Comparison of ENCODE assay signal across 13 cellular contexts in the genomic region with DNA sequence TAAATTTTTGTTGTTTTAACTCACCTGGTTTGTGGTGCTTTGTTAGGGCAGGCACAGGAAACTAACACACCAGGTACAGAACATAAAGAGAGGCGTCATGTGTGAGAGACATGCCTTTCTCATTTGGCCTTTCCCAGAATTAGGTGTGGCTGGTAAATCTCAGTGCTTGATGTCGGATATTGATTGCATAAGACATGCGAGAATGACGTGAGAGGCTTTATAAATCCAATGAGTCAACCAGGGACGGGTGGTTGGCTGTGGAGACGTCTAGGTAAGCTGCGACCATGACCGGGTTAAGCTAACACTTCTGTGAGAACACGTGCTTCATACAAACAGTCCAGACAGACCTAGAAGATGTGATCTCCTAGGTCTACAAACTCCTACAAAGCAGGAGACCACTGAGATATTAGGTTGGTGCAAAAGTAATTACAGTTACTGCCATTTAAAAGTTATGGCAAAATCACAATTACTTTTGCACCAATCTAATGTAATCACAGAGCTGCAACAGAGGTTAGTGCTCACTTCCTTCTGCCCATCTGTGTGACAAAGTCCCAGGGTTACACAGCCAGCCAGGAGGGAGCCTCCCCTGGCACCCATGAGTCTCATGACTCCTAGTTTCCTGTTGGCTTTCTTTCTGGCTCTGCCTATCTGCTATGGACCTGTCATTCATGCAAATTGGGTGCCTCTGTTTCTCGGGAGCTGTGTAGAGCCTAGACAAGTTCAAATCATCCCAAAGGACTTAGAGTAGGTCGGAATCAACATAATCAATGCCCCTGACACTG.
DNase-seq lines count a peak whose midpoint lies in the region; ATAC-seq and TF ChIP-seq lines count a peak whose summit lies in the region.
"Had no signal": no experiment of that assay in that cellular context is flagged by ENCODE, and none has a peak within 500 bp of the region (broad histone marks: within the 10 kb centered on the region; RNA-seq: fewer than 3 reads in every experiment).

No MANE protein-coding gene starts in this region.

- no peak overlapping the region for H2AFZ ChIP-seq in IMR-90 (replicated peaks; ENCODE audit: low read length, poor library complexity)
- no peak overlapping the region for H2AFZ ChIP-seq in hepatocyte

- intact Hi-C loops in IMR-90 (cut with micrococcal nuclease) (no loop called here), stomach (cut with DNase I; ENCODE audit: low total_unique reads) (no loop called here)

- H2AK5ac ChIP-seq in IMR-90 (ENCODE audit: low read depth, low read length): 0 out of 2 replicates have a peak overlapping the region, but pooled peaks have one; percentile 24

- no peak overlapping the region for H3K14ac ChIP-seq in IMR-90 (replicated peaks; ENCODE audit: low read depth, low read length)

- H3K18ac ChIP-seq in IMR-90 (ENCODE audit: low read depth, low read length): no peak overlapping the region

- no peak overlapping the region for H2BK15ac ChIP-seq in IMR-90 (ENCODE audit: low read depth, low read length)

- no peak overlapping the region for H3K4me2 ChIP-seq in IMR-90 (ENCODE audit: low read depth, low read length)
- no peak overlapping the region for H3K4me2 ChIP-seq in hepatocyte

- no peak overlapping the region for H3K27ac ChIP-seq in IMR-90 (ENCODE audit: insufficient read depth, low read length)
- peak overlapping the region; percentile 77 for H3K27ac ChIP-seq in hepatocyte
- H3K27ac ChIP-seq in stomach: peak overlapping the region; percentile 48 to 76 (median 65)
- H3K27ac ChIP-seq: BLaER1 treated with 17β-estradiol and CSF1 and Interleukin-3, amounts not matched to agents 10 nM and 100 nM; dorsolateral prefrontal cortex; gastroesophageal sphincter had no signal

- H3K79me2 ChIP-seq in hepatocyte: no peaks in the 10 kb centered on the region

- in situ Hi-C loops in IMR-90 (cut with MboI; ENCODE audit: low sequenced_read_pairs): no loop called here

- no peak overlapping the region for H4K5ac ChIP-seq in IMR-90 (ENCODE audit: low read depth, low read length)

- no peak for TF ChIP-seq EP300 in stomach (IDR thresholded peaks at IDR 0.05)

- H3K9me3 ChIP-seq in IMR-90 (ENCODE audit: control insufficient read depth, insufficient read depth, low read length): peaks cover 2% of the 10 kb centered on the region; the same call in 1 of the 2 replicates
- H3K9me3 ChIP-seq in hepatocyte (ENCODE audit: low read depth): no peaks in the 10 kb centered on the region
- no peaks in the 10 kb centered on the region for H3K9me3 ChIP-seq in stomach
- H3K9me3 ChIP-seq: BLaER1 treated with 17β-estradiol and CSF1 and Interleukin-3, amounts not matched to agents 10 nM and 100 nM; gastroesophageal sphincter; HAP-1 had no signal

- ATAC-seq in IMR-90 (ENCODE audit: low read depth) (no peak), GM21515 (IDR thresholded peaks at IDR 0.05; ENCODE audit: unreplicated experiment) (no peak)
- ATAC-seq: gastroesophageal sphincter had no signal

- CTCF ChIA-PET in IMR-90 (lab: Yijun Ruan, JAX): no interaction called here

- no TSS peak for BruUV-seq in IMR-90 (replicated peaks; lab: Mats Ljungman, UMichigan)

- H3K9me3 Mint-ChIP-seq in activated T-cell treated with anti-CD3 and anti-CD28 coated beads, Interleukin-2, amount 50 U/mL, for 24 hours: no peaks in the 10 kb centered on the region

- no peak for TF ChIP-seq RAD21 in IMR-90 (IDR thresholded peaks at IDR 0.05; ENCODE audit: low read length)

- no peak overlapping the region for H2AK9ac ChIP-seq in IMR-90 (replicated peaks; ENCODE audit: low read depth, low read length, poor library complexity)

- H3K4me3 ChIP-seq in IMR-90 (ENCODE audit: insufficient read depth, low read depth, low read length): no peak overlapping the region
- no peak overlapping the region for H3K4me3 ChIP-seq in hepatocyte
- no peak overlapping the region for H3K4me3 ChIP-seq in stomach
- H3K4me3 ChIP-seq: BLaER1 treated with 17β-estradiol and CSF1 and Interleukin-3, amounts not matched to agents 10 nM and 100 nM; dorsolateral prefrontal cortex; gastroesophageal sphincter; HAP-1 had no signal

- H4K20me1 ChIP-seq in IMR-90 (ENCODE audit: insufficient read depth, low read length) (peaks cover 3% of the 10 kb centered on the region; the same call in 1 of the 2 replicates), hepatocyte (ENCODE audit: insufficient read depth, poor library complexity, severe bottlenecking) (no peaks in the 10 kb centered on the region)
- H4K20me1 ChIP-seq: BLaER1 treated with 17β-estradiol and CSF1 and Interleukin-3, amounts not matched to agents 10 nM and 100 nM had no signal

- no peaks in the 10 kb centered on the region for H3K79me1 ChIP-seq in IMR-90 (ENCODE audit: low read depth in 1 of 2, low read length in 2 of 2)

- H3K4me1 Mint-ChIP-seq in activated T-cell treated with anti-CD3 and anti-CD28 coated beads, Interleukin-2, amount 50 U/mL, for 24 hours (ENCODE audit: low read depth): no peaks in the 10 kb centered on the region

- no peaks in the 10 kb centered on the region for H3K9me2 ChIP-seq in hepatocyte (replicated peaks; ENCODE audit: insufficient read depth)

- peaks cover 9% of the 10 kb centered on the region for H3K27me3 ChIP-seq in IMR-90 (ENCODE audit: control insufficient read depth, insufficient read depth, low read length)
- no peaks in the 10 kb centered on the region for H3K27me3 ChIP-seq in hepatocyte
- H3K27me3 ChIP-seq in stomach: no peaks in the 10 kb centered on the region
- H3K27me3 ChIP-seq: BLaER1 treated with 17β-estradiol and CSF1 and Interleukin-3, amounts not matched to agents 10 nM and 100 nM; gastroesophageal sphincter had no signal

- dilution Hi-C loops in IMR-90 (cut with HindIII; ENCODE audit: low sequenced_read_pairs, unreplicated experiment): no loop called here

- H3K23ac ChIP-seq in IMR-90 (ENCODE audit: low read depth, low read length): no peak overlapping the region

- H2BK120ac ChIP-seq in IMR-90 (ENCODE audit: low read depth, low read length): no peak overlapping the region

- H4K8ac ChIP-seq in IMR-90 (ENCODE audit: low read depth in 2 of 2, low read length in 2 of 2): no peak overlapping the region

- H3K27me3 Mint-ChIP-seq in activated T-cell treated with anti-CD3 and anti-CD28 coated beads, Interleukin-2, amount 50 U/mL, for 24 hours: peaks cover 18% of the 10 kb centered on the region

- H3K56ac ChIP-seq in IMR-90 (ENCODE audit: extremely low read depth, insufficient read depth, low read length): no peak overlapping the region

- no peak overlapping the region for H4K91ac ChIP-seq in IMR-90 (ENCODE audit: insufficient read depth, low read depth, low read length)

- POLR2A ChIA-PET in IMR-90 (lab: Charles Lee; ENCODE audit: unreplicated experiment): no interaction called here

- H3K36me3 Mint-ChIP-seq in activated T-cell treated with anti-CD3 and anti-CD28 coated beads, Interleukin-2, amount 50 U/mL, for 24 hours (ENCODE audit: low read depth): no peaks in the 10 kb centered on the region

- H3K27ac Mint-ChIP-seq in activated T-cell treated with anti-CD3 and anti-CD28 coated beads, Interleukin-2, amount 50 U/mL, for 24 hours: no peak overlapping the region

- H2BK5ac ChIP-seq in IMR-90 (ENCODE audit: low read depth, low read length, poor library complexity, severe bottlenecking): no peak overlapping the region

- TF ChIP-seq POLR2A in IMR-90 (IDR thresholded peaks at IDR 0.05; ENCODE audit: low read depth, low read length): no peak
- no peak for TF ChIP-seq POLR2A in stomach (IDR thresholded peaks at IDR 0.05)

- H3K4me3 Mint-ChIP-seq in activated T-cell treated with anti-CD3 and anti-CD28 coated beads, Interleukin-2, amount 50 U/mL, for 24 hours: no peak overlapping the region

- peaks cover 9% of the 10 kb centered on the region for H3K9me1 ChIP-seq in IMR-90 (ENCODE audit: insufficient read depth, low read length)

- H2BK20ac ChIP-seq in IMR-90 (ENCODE audit: low read depth, low read length): no peak overlapping the region

- WGBS in IMR-90 (ENCODE audit: extremely low coverage in 2 of 2, insufficient read length in 1 of 2), 2 experiments: 80% methylated on average over 4 of the region's 11 CpGs; no CpG with 5 or more reads in 1 of the 2 experiments
- WGBS in hepatocyte (ENCODE audit: low lambda C conversion rate, missing lambda C conversion rate): 83% methylated on average over 11 of the region's 11 CpGs
- WGBS in stomach, 5 donors: 33 to 67% (median 56%) methylated on average over 11 of the region's 11 CpGs

- H3K36me3 ChIP-seq in IMR-90 (ENCODE audit: control insufficient read depth, insufficient read depth, low read length): no peaks in the 10 kb centered on the region
- H3K36me3 ChIP-seq in hepatocyte (replicated peaks; ENCODE audit: insufficient read depth, low read depth): no peaks in the 10 kb centered on the region
- no peaks in the 10 kb centered on the region for H3K36me3 ChIP-seq in stomach
- H3K36me3 ChIP-seq: BLaER1 treated with 17β-estradiol and CSF1 and Interleukin-3, amounts not matched to agents 10 nM and 100 nM; gastroesophageal sphincter; HAP-1 had no signal

- DNase-seq in IMR-90: peak; percentile 16
- DNase-seq in SHP77 treated with DMSO at 0.1 percent for 48 hours (lab: John Stamatoyannopoulos, UW): peak; percentile 70
- peak; percentile 66 for DNase-seq in hepatocyte (ENCODE audit: low spot score)
- DNase-seq in stomach: peak; percentile 66
- no peak for DNase-seq in DMS153 treated with DMSO at 0.1 percent for 48 hours (lab: John Stamatoyannopoulos, UW; ENCODE audit: unreplicated experiment)
- no peak for DNase-seq in activated T-cell treated with anti-CD3 and anti-CD28 coated beads, Interleukin-2, amount 50 U/mL, for 24 hours
- DNase-seq: activated CD4-positive, alpha-beta T cell treated with anti-CD3 and anti-CD28 coated beads for 4 hours; dorsolateral prefrontal cortex; stimulated activated CD4-positive, alpha-beta T cell treated with anti-CD3 and anti-CD28 coated beads, Interleukin-2, amount 100 ng/mL, for 48 hours had no signal

- no peak for TF ChIP-seq CTCF in IMR-90 (conservative IDR thresholded peaks at IDR 0.05; ENCODE audit: low read depth, low read length)
- TF ChIP-seq CTCF in hepatocyte (IDR thresholded peaks at IDR 0.05; ENCODE audit: poor library complexity): no peak
- TF ChIP-seq CTCF in stomach (IDR thresholded peaks at IDR 0.05): no peak

- H3K4me1 ChIP-seq in IMR-90 (ENCODE audit: control insufficient read depth, insufficient read depth, low read length) (peaks cover 7% of the 10 kb centered on the region), hepatocyte (ENCODE audit: insufficient read depth) (no peaks in the 10 kb centered on the region), stomach (peaks cover 0 to 7% (median 0%) of the 10 kb centered on the region in 4 donors)
- H3K4me1 ChIP-seq: gastroesophageal sphincter, HAP-1 had no signal

- H3K4ac ChIP-seq in IMR-90 (ENCODE audit: low read depth, low read length): no peak overlapping the region

- H3K9ac ChIP-seq in IMR-90 (ENCODE audit: low read depth, low read length): no peak overlapping the region
- H3K9ac ChIP-seq: BLaER1 treated with 17β-estradiol and CSF1 and Interleukin-3, amounts not matched to agents 10 nM and 100 nM had no signal

TF ChIP-seq in IMR-90, 13 proteins besides CTCF, POLR2A, EP300 and RAD21 (continues in another document):
- TF ChIP-seq MAFK (IDR thresholded peaks at IDR 0.05; ENCODE audit: low read depth, low read length): no peak

Comparison
In these comparisons a context has a peak if more than half of its experiments do, and no peak if none do; other contexts are left out.
1. DNase-seq: peak in IMR-90 (single experiment), SHP77 treated with DMSO at 0.1 percent for 48 hours (single experiment), hepatocyte (single experiment) and stomach (single experiment); none in DMS153 treated with DMSO at 0.1 percent for 48 hours (single experiment) and activated T-cell treated with anti-CD3 and anti-CD28 coated beads, Interleukin-2, amount 50 U/mL, for 24 hours (single experiment).